Comparison of ENCODE assay signal across 17 cellular contexts in genomic region chr18:4130734-4131719, GRCh38.
DNase-seq lines count a peak whose midpoint lies in the region; ATAC-seq and TF ChIP-seq lines count a peak whose summit lies in the region.
"Had no signal": no experiment of that assay in that cellular context is flagged by ENCODE, and none has a peak within 500 bp of the region (broad histone marks: within the 10 kb centered on the region; RNA-seq: fewer than 3 reads in every experiment).

No MANE protein-coding gene starts in this region.

- no peaks in the 10 kb centered on the region for H3K36me3 ChIP-seq in hepatocyte (replicated peaks; ENCODE audit: insufficient read depth, low read depth)
- H3K36me3 ChIP-seq: left lung, suprapubic skin had no signal

- DNase-seq in NCI-H510A treated with DMSO at 0.1 percent for 48 hours (lab: John Stamatoyannopoulos, UW) (peak; percentile 24), NCI-H510A (lab: John Stamatoyannopoulos, UW) (no peak), RKO (ENCODE audit: low spot score) (peak; percentile 7), hepatocyte (ENCODE audit: low spot score) (no peak), type B pancreatic cell (ENCODE audit: extremely low spot score, unreplicated experiment) (no peak), activated T-cell treated with anti-CD3 and anti-CD28 coated beads for 4 hours (no peak)
- DNase-seq in naive thymus-derived CD8-positive, alpha-beta T cell: no peak
- DNase-seq: activated CD4-positive, alpha-beta memory T cell treated with anti-CD3 and anti-CD28 coated beads, Interleukin-2, amount 10 ng/mL, durations not matched to agents 7 days and 5 days; anterior cingulate cortex; erythroblast; GF-D8; left lung; naive B cell; stimulated activated CD4-positive, alpha-beta T cell treated with anti-CD3 and anti-CD28 coated beads, Interleukin-2, amount 100 ng/mL, for 24 hours had no signal

- H3K4me1 ChIP-seq in hepatocyte (ENCODE audit: insufficient read depth): no peaks in the 10 kb centered on the region
- H3K4me1 ChIP-seq: left lung had no signal

- H3K9me2 ChIP-seq in hepatocyte (replicated peaks; ENCODE audit: insufficient read depth): no peaks in the 10 kb centered on the region

- H3K27me3 ChIP-seq in hepatocyte: no peaks in the 10 kb centered on the region
- H3K27me3 ChIP-seq: left lung, suprapubic skin had no signal

- H3K4me3 ChIP-seq in hepatocyte: no peak overlapping the region
- H3K4me3 ChIP-seq: left lung, suprapubic skin had no signal

- no peaks in the 10 kb centered on the region for H4K20me1 ChIP-seq in hepatocyte (ENCODE audit: insufficient read depth, poor library complexity, severe bottlenecking)

- H3K36me3 Mint-ChIP-seq in type B pancreatic cell: no peaks in the 10 kb centered on the region
- H3K36me3 Mint-ChIP-seq in naive thymus-derived CD8-positive, alpha-beta T cell: no peaks in the 10 kb centered on the region
- H3K36me3 Mint-ChIP-seq: naive B cell had no signal

- H3K27me3 Mint-ChIP-seq in type B pancreatic cell: no peaks in the 10 kb centered on the region
- H3K27me3 Mint-ChIP-seq in naive thymus-derived CD8-positive, alpha-beta T cell: peaks cover 0 to 6% (median 0%) of the 10 kb centered on the region in 5 donors
- H3K27me3 Mint-ChIP-seq: activated CD4-positive, alpha-beta memory T cell treated with anti-CD3 and anti-CD28 coated beads, Interleukin-2, amount 10 ng/mL, durations not matched to agents 7 days and 5 days; activated T-helper 17 cell treated with anti-CD3 and anti-CD28 coated beads, Interleukin-2, amount 50 U/mL, for 72 hours; naive B cell had no signal

- 73% methylated on average over 12 of the region's 12 CpGs for WGBS in hepatocyte (ENCODE audit: low lambda C conversion rate, missing lambda C conversion rate)

- ATAC-seq in HG02571 (IDR thresholded peaks at IDR 0.05; ENCODE audit: unreplicated experiment): no peak
- ATAC-seq in naive thymus-derived CD8-positive, alpha-beta T cell: no peak
- ATAC-seq: activated T-helper 17 cell treated with anti-CD3 and anti-CD28 coated beads, Interleukin-2, amount 50 U/mL, for 72 hours; left lung had no signal

- no peaks in the 10 kb centered on the region for H3K9me3 Mint-ChIP-seq in type B pancreatic cell
- H3K9me3 Mint-ChIP-seq in naive thymus-derived CD8-positive, alpha-beta T cell: no peaks in the 10 kb centered on the region
- H3K9me3 Mint-ChIP-seq: activated CD4-positive, alpha-beta memory T cell treated with anti-CD3 and anti-CD28 coated beads, Interleukin-2, amount 10 ng/mL, durations not matched to agents 7 days and 5 days; activated T-helper 17 cell treated with anti-CD3 and anti-CD28 coated beads, Interleukin-2, amount 50 U/mL, for 72 hours had no signal

- H3K9me3 ChIP-seq in hepatocyte (ENCODE audit: low read depth): no peaks in the 10 kb centered on the region
- H3K9me3 ChIP-seq: left lung, suprapubic skin had no signal

- peak overlapping the region; percentile 25 for H3K27ac ChIP-seq in hepatocyte
- H3K27ac ChIP-seq: left lung, suprapubic skin had no signal

- TF ChIP-seq CTCF in hepatocyte (IDR thresholded peaks at IDR 0.05; ENCODE audit: poor library complexity) (peak; percentile 13), type B pancreatic cell (conservative IDR thresholded peaks at IDR 0.05) (peak; percentile 63)

- no peaks in the 10 kb centered on the region for H3K79me2 ChIP-seq in hepatocyte

- POLR2A ChIA-PET in naive thymus-derived CD8-positive, alpha-beta T cell (lab: Charles Lee): no interaction called here

- H3K4me3 Mint-ChIP-seq in type B pancreatic cell: no peak overlapping the region
- H3K4me3 Mint-ChIP-seq in naive thymus-derived CD8-positive, alpha-beta T cell: no peak overlapping the region
- H3K4me3 Mint-ChIP-seq: activated CD4-positive, alpha-beta memory T cell treated with anti-CD3 and anti-CD28 coated beads, Interleukin-2, amount 10 ng/mL, durations not matched to agents 7 days and 5 days; activated T-helper 17 cell treated with anti-CD3 and anti-CD28 coated beads, Interleukin-2, amount 50 U/mL, for 72 hours; naive B cell had no signal

- no peak overlapping the region for H3K4me2 ChIP-seq in hepatocyte

- H2AFZ ChIP-seq in hepatocyte: no peak overlapping the region

- peaks cover 4% of the 10 kb centered on the region for H3K4me1 Mint-ChIP-seq in type B pancreatic cell (ENCODE audit: unreplicated experiment)
- H3K4me1 Mint-ChIP-seq in naive thymus-derived CD8-positive, alpha-beta T cell: no peaks in the 10 kb centered on the region
- H3K4me1 Mint-ChIP-seq: activated CD4-positive, alpha-beta memory T cell treated with anti-CD3 and anti-CD28 coated beads, Interleukin-2, amount 10 ng/mL, durations not matched to agents 7 days and 5 days; activated T-helper 17 cell treated with anti-CD3 and anti-CD28 coated beads, Interleukin-2, amount 50 U/mL, for 72 hours; naive B cell had no signal

- H3K27ac Mint-ChIP-seq in type B pancreatic cell: no peak overlapping the region
- H3K27ac Mint-ChIP-seq in naive thymus-derived CD8-positive, alpha-beta T cell: no peak overlapping the region
- H3K27ac Mint-ChIP-seq: activated CD4-positive, alpha-beta memory T cell treated with anti-CD3 and anti-CD28 coated beads, Interleukin-2, amount 10 ng/mL, durations not matched to agents 7 days and 5 days; activated T-helper 17 cell treated with anti-CD3 and anti-CD28 coated beads, Interleukin-2, amount 50 U/mL, for 72 hours; naive B cell had no signal

Comparison
In these comparisons a context has a peak if more than half of its experiments do, and no peak if none do; other contexts are left out.
1. DNase-seq: peak in NCI-H510A treated with DMSO at 0.1 percent for 48 hours (single experiment) and RKO (single experiment); none in NCI-H510A (single experiment), hepatocyte (single experiment), type B pancreatic cell (single experiment), activated T-cell treated with anti-CD3 and anti-CD28 coated beads for 4 hours (single experiment) and naive thymus-derived CD8-positive, alpha-beta T cell (0 of 10).